19 cellular contexts compared by ENCODE assay signal in the genomic region with DNA sequence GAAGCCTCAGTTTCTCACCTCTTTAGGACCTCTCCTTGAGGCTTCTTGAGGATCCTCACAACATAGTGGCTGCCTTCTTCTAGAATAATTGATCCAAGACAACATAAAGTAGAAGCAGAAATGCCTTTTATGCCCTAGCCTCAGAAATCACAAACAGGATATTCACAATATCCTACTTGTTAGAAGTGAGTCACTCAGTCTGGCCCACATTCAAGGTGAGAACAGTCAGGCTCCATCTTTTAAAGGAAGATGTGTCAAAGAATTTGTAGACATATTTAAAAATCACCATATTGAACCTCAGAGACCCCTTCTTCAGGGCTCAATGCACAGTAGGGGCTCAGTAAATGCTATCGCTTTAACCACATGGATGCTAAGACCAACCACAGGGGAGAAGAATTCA.
"Had no signal": no experiment of that assay in that cellular context is flagged by ENCODE, and none has a peak within 500 bp of the region (broad histone marks: within the 10 kb centered on the region; RNA-seq: fewer than 3 reads in every experiment).

No MANE protein-coding gene starts in this region.

- H3K27me3 Mint-ChIP-seq: activated naive CD4-positive, alpha-beta T cell treated with anti-CD3 and anti-CD28 coated beads, Interleukin-2, amount 50 U/mL, for 24 hours; central memory CD8-positive, alpha-beta T cell had no signal

- DNase-seq: activated CD4-positive, alpha-beta T cell treated with anti-CD3 and anti-CD28 coated beads, Interleukin-2, amount 50 U/mL, for 4 hours; activated gamma-delta T cell; brain microvascular endothelial cell; colonic mucosa; gastrocnemius medialis; head of caudate nucleus; hypothalamus; islet precursor cell; left cardiac atrium; nephron progenitor cell; right cardiac atrium; stimulated activated CD4-positive, alpha-beta T cell treated with anti-CD3 and anti-CD28 coated beads, Interleukin-4, amount 100 ng/mL, for 24 hours; SW 1271; testis; trophoblast cell; uterus had no signal

- ATAC-seq: activated CD4-positive, CD25-positive, alpha-beta regulatory T cell treated with anti-CD3 and anti-CD28 coated beads, Interleukin-2, amount 50 U/mL, for 24 hours; gastrocnemius medialis; left cardiac atrium; right cardiac atrium had no signal

- H3K9me3 Mint-ChIP-seq: activated naive CD4-positive, alpha-beta T cell treated with anti-CD3 and anti-CD28 coated beads, Interleukin-2, amount 50 U/mL, for 24 hours; nephron progenitor cell had no signal

- H3K4me3 Mint-ChIP-seq: activated naive CD4-positive, alpha-beta T cell treated with anti-CD3 and anti-CD28 coated beads, Interleukin-2, amount 50 U/mL, for 24 hours; central memory CD8-positive, alpha-beta T cell; nephron progenitor cell had no signal

- H3K4me1 Mint-ChIP-seq: activated naive CD4-positive, alpha-beta T cell treated with anti-CD3 and anti-CD28 coated beads, Interleukin-2, amount 50 U/mL, for 24 hours; nephron progenitor cell had no signal

- H3K27ac Mint-ChIP-seq: activated naive CD4-positive, alpha-beta T cell treated with anti-CD3 and anti-CD28 coated beads, Interleukin-2, amount 50 U/mL, for 24 hours; nephron progenitor cell had no signal
